ENCODE assay signal across 10 cellular contexts in genomic region chr7:65477326-65477725, GRCh38.
DNase-seq lines count a peak whose midpoint lies in the region; ATAC-seq, FAIRE-seq and TF ChIP-seq lines count a peak whose summit lies in the region.
"Had no signal": no experiment of that assay in that cellular context is flagged by ENCODE, and none has a peak within 500 bp of the region (broad histone marks: within the 10 kb centered on the region; RNA-seq: fewer than 3 reads in every experiment).

No MANE protein-coding gene starts in this region.

- BruUV-seq in Calu3 (replicated peaks; lab: Mats Ljungman, UMichigan), result no TSS peak

- CTCF ChIA-PET in Calu3 (lab: Charles Lee), result no interaction called here

- H3K27ac Mint-ChIP-seq in activated T-cell treated with anti-CD3 and anti-CD28 coated beads, Interleukin-2, amount 50 U/mL, for 72 hours, result peak overlapping the region; percentile 5
- peak overlapping the region; percentile 94 for H3K27ac Mint-ChIP-seq in stimulated activated effector memory CD8-positive, alpha-beta T cell treated with anti-CD3 and anti-CD28 coated beads, Interleukin-12 subunit alpha, Interleukin-12 subunit beta, amount 100 ng/mL, for 72 hours
- no peak overlapping the region for H3K27ac Mint-ChIP-seq in Calu3 (ENCODE audit: unreplicated experiment)

- no peak overlapping the region for H3K4me3 Mint-ChIP-seq in activated T-cell treated with anti-CD3 and anti-CD28 coated beads, Interleukin-2, amount 50 U/mL, for 72 hours
- H3K4me3 Mint-ChIP-seq in stimulated activated effector memory CD8-positive, alpha-beta T cell treated with anti-CD3 and anti-CD28 coated beads, Interleukin-12 subunit alpha, Interleukin-12 subunit beta, amount 100 ng/mL, for 72 hours, result peak overlapping the region; percentile 49
- no peak overlapping the region for H3K4me3 Mint-ChIP-seq in Calu3 (ENCODE audit: low read depth, unreplicated experiment)

- DNase-seq in activated T-cell treated with anti-CD3 and anti-CD28 coated beads, Interleukin-2, amount 50 U/mL, for 72 hours, result peak in 1 of 2 donors; percentile 13
- DNase-seq in activated T-cell treated with anti-CD3 and anti-CD28 coated beads, Interleukin-2, amount 50 U/mL, for 48 hours, result no peak
- DNase-seq in NCI-H2107 (lab: John Stamatoyannopoulos, UW) (peak; percentile 2), bronchial epithelial cell (ENCODE audit: low read depth) (no peak), Calu3 (no peak)
- DNase-seq in stimulated activated effector memory CD8-positive, alpha-beta T cell treated with anti-CD3 and anti-CD28 coated beads, Interleukin-12 subunit alpha, Interleukin-12 subunit beta, amount 100 ng/mL, for 72 hours (ENCODE audit: low spot score in 2 of 2), result no peak
- DNase-seq in stimulated activated naive CD4-positive, alpha-beta T cell (lab: John Stamatoyannopoulos, UW), result no peak
- DNase-seq: GF-D8 had no signal

- H3K27me3 ChIP-seq in bronchial epithelial cell (ENCODE audit: control insufficient read depth, insufficient read depth, low read length), result no peaks in the 10 kb centered on the region
- H3K27me3 ChIP-seq: pancreas had no signal

- peaks cover 13 to 21% of the 10 kb centered on the region in 2 donors for H3K9me3 Mint-ChIP-seq in activated T-cell treated with anti-CD3 and anti-CD28 coated beads, Interleukin-2, amount 50 U/mL, for 72 hours
- peaks cover 24% of the 10 kb centered on the region for H3K9me3 Mint-ChIP-seq in stimulated activated effector memory CD8-positive, alpha-beta T cell treated with anti-CD3 and anti-CD28 coated beads, Interleukin-12 subunit alpha, Interleukin-12 subunit beta, amount 100 ng/mL, for 72 hours
- H3K9me3 Mint-ChIP-seq in Calu3 (ENCODE audit: low read depth, unreplicated experiment), result peaks cover 16% of the 10 kb centered on the region

- peaks cover 1 to 8% of the 10 kb centered on the region in 2 donors for H3K36me3 Mint-ChIP-seq in activated T-cell treated with anti-CD3 and anti-CD28 coated beads, Interleukin-2, amount 50 U/mL, for 72 hours (ENCODE audit: insufficient read depth in 2 of 2)
- no peaks in the 10 kb centered on the region for H3K36me3 Mint-ChIP-seq in stimulated activated effector memory CD8-positive, alpha-beta T cell treated with anti-CD3 and anti-CD28 coated beads, Interleukin-12 subunit alpha, Interleukin-12 subunit beta, amount 100 ng/mL, for 72 hours
- H3K36me3 Mint-ChIP-seq in Calu3 (ENCODE audit: insufficient read depth, unreplicated experiment), result no peaks in the 10 kb centered on the region

- peaks cover 20% of the 10 kb centered on the region for H3K4me1 Mint-ChIP-seq in activated T-cell treated with anti-CD3 and anti-CD28 coated beads, Interleukin-2, amount 50 U/mL, for 72 hours (ENCODE audit: low read depth)
- peaks cover 64% of the 10 kb centered on the region for H3K4me1 Mint-ChIP-seq in stimulated activated effector memory CD8-positive, alpha-beta T cell treated with anti-CD3 and anti-CD28 coated beads, Interleukin-12 subunit alpha, Interleukin-12 subunit beta, amount 100 ng/mL, for 72 hours
- no peaks in the 10 kb centered on the region for H3K4me1 Mint-ChIP-seq in Calu3 (ENCODE audit: low read depth, unreplicated experiment)

- intact Hi-C loops in Calu3 (cut with micrococcal nuclease; ENCODE audit: unreplicated experiment), result no loop called here

- no peak overlapping the region for H3K4me3 ChIP-seq in bronchial epithelial cell (ENCODE audit: low read depth, low read length)
- H3K4me3 ChIP-seq: pancreas had no signal

- no peaks in the 10 kb centered on the region for H3K36me3 ChIP-seq in bronchial epithelial cell (ENCODE audit: control insufficient read depth, insufficient read depth, low read length)
- H3K36me3 ChIP-seq: pancreas had no signal

- no peak for ATAC-seq in activated T-cell treated with anti-CD3 and anti-CD28 coated beads, Interleukin-2, amount 50 U/mL, for 72 hours (replicated peaks in 1 of 2)
- ATAC-seq in stimulated activated effector memory CD8-positive, alpha-beta T cell treated with anti-CD3 and anti-CD28 coated beads, Interleukin-12 subunit alpha, Interleukin-12 subunit beta, amount 100 ng/mL, for 72 hours, result no peak
- no peak for ATAC-seq in HG03175 (IDR thresholded peaks at IDR 0.05; ENCODE audit: unreplicated experiment)
- ATAC-seq: pancreas had no signal

- TF ChIP-seq CTCF in bronchial epithelial cell (IDR thresholded peaks at IDR 0.05; ENCODE audit: insufficient read depth, low read length, severe bottlenecking) (peak; percentile 2), Calu3 (IDR thresholded peaks at IDR 0.05; ENCODE audit: unreplicated experiment) (no peak)

- no peak for FAIRE-seq in bronchial epithelial cell (lab: Jason Lieb, UNC)
- FAIRE-seq: pancreas had no signal

- no peaks in the 10 kb centered on the region for H3K27me3 Mint-ChIP-seq in activated T-cell treated with anti-CD3 and anti-CD28 coated beads, Interleukin-2, amount 50 U/mL, for 72 hours (ENCODE audit: low read depth)
- no peaks in the 10 kb centered on the region for H3K27me3 Mint-ChIP-seq in Calu3 (ENCODE audit: unreplicated experiment)
